ENCODE assay signal across 1 cellular context in the genomic region with DNA sequence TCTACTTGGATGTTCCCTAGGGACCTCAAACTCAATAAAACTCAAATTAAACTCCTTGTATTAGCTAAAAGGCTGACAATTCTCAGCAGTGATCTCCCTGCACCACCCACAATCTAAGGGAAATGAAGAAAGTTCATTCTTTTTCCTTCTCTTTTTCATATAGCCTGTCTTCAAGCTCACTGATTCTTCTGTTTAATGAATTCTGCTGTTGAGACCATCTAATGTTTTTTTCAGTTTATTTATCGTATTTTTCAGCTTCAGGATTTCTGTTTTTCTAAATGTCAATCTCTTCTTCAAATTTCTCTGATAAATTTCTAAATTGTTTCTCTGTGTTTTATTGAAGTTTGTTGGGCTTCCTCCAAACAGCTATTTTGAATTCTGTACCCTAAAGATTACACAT.
TF ChIP-seq lines count a peak whose summit lies in the region.

No MANE protein-coding gene starts in this region.

TF ChIP-seq in K562, 482 proteins besides CTCF, POLR2A, EP300 and RAD21 (continued from another document and continues in another):
- TF ChIP-seq NKRF (IDR thresholded peaks at IDR 0.05; ENCODE audit: borderline replicate concordance) = no peak
- TF ChIP-seq ZEB2 (IDR thresholded peaks at IDR 0.05) = peak; percentile 77; the same call in 1 of the 2 replicates
- TF ChIP-seq, protein P1, sequence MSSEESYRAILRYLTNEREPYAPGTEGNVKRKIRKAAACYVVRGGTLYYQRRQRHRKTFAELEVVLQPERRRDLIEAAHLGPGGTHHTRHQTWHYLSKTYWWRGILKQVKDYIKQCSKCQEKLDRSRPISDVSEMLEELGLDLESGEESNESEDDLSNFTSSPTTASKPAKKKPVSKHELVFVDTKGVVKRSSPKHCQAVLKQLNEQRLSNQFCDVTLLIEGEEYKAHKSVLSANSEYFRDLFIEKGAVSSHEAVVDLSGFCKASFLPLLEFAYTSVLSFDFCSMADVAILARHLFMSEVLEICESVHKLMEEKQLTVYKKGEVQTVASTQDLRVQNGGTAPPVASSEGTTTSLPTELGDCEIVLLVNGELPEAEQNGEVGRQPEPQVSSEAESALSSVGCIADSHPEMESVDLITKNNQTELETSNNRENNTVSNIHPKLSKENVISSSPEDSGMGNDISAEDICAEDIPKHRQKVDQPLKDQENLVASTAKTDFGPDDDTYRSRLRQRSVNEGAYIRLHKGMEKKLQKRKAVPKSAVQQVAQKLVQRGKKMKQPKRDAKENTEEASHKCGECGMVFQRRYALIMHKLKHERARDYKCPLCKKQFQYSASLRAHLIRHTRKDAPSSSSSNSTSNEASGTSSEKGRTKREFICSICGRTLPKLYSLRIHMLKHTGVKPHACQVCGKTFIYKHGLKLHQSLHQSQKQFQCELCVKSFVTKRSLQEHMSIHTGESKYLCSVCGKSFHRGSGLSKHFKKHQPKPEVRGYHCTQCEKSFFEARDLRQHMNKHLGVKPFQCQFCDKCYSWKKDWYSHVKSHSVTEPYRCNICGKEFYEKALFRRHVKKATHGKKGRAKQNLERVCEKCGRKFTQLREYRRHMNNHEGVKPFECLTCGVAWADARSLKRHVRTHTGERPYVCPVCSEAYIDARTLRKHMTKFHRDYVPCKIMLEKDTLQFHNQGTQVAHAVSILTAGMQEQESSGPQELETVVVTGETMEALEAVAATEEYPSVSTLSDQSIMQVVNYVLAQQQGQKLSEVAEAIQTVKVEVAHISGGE (CRISPR knock-in tag; IDR thresholded peaks at IDR 0.05) = no peak
- TF ChIP-seq BDP1 (IDR thresholded peaks at IDR 0.05; ENCODE audit: insufficient read depth, insufficient read length) = no peak
- TF ChIP-seq, protein P2, sequence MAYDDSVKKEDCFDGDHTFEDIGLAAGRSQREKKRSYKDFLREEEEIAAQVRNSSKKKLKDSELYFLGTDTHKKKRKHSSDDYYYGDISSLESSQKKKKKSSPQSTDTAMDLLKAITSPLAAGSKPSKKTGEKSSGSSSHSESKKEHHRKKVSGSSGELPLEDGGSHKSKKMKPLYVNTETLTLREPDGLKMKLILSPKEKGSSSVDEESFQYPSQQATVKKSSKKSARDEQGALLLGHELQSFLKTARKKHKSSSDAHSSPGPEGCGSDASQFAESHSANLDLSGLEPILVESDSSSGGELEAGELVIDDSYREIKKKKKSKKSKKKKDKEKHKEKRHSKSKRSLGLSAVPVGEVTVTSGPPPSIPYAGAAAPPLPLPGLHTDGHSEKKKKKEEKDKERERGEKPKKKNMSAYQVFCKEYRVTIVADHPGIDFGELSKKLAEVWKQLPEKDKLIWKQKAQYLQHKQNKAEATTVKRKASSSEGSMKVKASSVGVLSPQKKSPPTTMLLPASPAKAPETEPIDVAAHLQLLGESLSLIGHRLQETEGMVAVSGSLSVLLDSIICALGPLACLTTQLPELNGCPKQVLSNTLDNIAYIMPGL (CRISPR knock-in tag; IDR thresholded peaks at IDR 0.05) = no peak
- no peak for TF ChIP-seq POLR2AphosphoS2 (IDR thresholded peaks at IDR 0.05; ENCODE audit: low read length)
- no peak for TF ChIP-seq SNAPC5 (CRISPR knock-in tag; IDR thresholded peaks at IDR 0.05)
- TF ChIP-seq KDM5B (IDR thresholded peaks at IDR 0.05; ENCODE audit: insufficient replicate concordance, low read depth, low read length) = no peak
- TF ChIP-seq SRSF1 (IDR thresholded peaks at IDR 0.05; ENCODE audit: low read depth, low read length) = no peak
- TF ChIP-seq ILK (tag; IDR thresholded peaks at IDR 0.05; ENCODE audit: borderline replicate concordance, low read depth) = no peak
- TF ChIP-seq XRCC3 (IDR thresholded peaks at IDR 0.05) = no peak
- TF ChIP-seq TARDBP (IDR thresholded peaks at IDR 0.05) = no peak
- no peak for TF ChIP-seq XRCC4 (IDR thresholded peaks at IDR 0.05; ENCODE audit: extremely low read depth, insufficient read depth, insufficient read length)
- no peak for TF ChIP-seq RUNX1 (IDR thresholded peaks at IDR 0.05; ENCODE audit: low read depth)
- TF ChIP-seq SMARCA4 (IDR thresholded peaks at IDR 0.05) = no peak
- no peak for TF ChIP-seq HDAC6 (IDR thresholded peaks at IDR 0.05; ENCODE audit: low read depth, low read length)
- TF ChIP-seq SMARCC2 (IDR thresholded peaks at IDR 0.05; ENCODE audit: low read depth) = no peak
- TF ChIP-seq ARID1B (IDR thresholded peaks at IDR 0.05) = no peak
- TF ChIP-seq DMBX1 (CRISPR knock-in tag; IDR thresholded peaks at IDR 0.05; ENCODE audit: borderline replicate concordance) = no peak
- no peak for TF ChIP-seq CREB5 (CRISPR knock-in tag; IDR thresholded peaks at IDR 0.05)
- no peak for TF ChIP-seq CSDE1 (IDR thresholded peaks at IDR 0.05)
- TF ChIP-seq TCF3 (CRISPR knock-in tag; IDR thresholded peaks at IDR 0.05) = no peak
- no peak for TF ChIP-seq POLR2B (IDR thresholded peaks at IDR 0.05; ENCODE audit: low read depth, partially characterized antibody)
- TF ChIP-seq ATF7 (IDR thresholded peaks at IDR 0.05) = no peak
- peak; percentile 96 for TF ChIP-seq ZNF280A (IDR thresholded peaks at IDR 0.05; ENCODE audit: low read depth, partially characterized antibody)
- TF ChIP-seq SRSF9 (IDR thresholded peaks at IDR 0.05; ENCODE audit: borderline replicate concordance, low read depth, low read length) = no peak
- no peak for TF ChIP-seq FOXK2 (conservative IDR thresholded peaks at IDR 0.05 in 1 of 2, IDR thresholded peaks at IDR 0.05 in 1 of 2; ENCODE audit: low read depth in 2 of 2)
- TF ChIP-seq C11orf30 (IDR thresholded peaks at IDR 0.05; ENCODE audit: low read depth) = no peak
- TF ChIP-seq, protein P3, sequence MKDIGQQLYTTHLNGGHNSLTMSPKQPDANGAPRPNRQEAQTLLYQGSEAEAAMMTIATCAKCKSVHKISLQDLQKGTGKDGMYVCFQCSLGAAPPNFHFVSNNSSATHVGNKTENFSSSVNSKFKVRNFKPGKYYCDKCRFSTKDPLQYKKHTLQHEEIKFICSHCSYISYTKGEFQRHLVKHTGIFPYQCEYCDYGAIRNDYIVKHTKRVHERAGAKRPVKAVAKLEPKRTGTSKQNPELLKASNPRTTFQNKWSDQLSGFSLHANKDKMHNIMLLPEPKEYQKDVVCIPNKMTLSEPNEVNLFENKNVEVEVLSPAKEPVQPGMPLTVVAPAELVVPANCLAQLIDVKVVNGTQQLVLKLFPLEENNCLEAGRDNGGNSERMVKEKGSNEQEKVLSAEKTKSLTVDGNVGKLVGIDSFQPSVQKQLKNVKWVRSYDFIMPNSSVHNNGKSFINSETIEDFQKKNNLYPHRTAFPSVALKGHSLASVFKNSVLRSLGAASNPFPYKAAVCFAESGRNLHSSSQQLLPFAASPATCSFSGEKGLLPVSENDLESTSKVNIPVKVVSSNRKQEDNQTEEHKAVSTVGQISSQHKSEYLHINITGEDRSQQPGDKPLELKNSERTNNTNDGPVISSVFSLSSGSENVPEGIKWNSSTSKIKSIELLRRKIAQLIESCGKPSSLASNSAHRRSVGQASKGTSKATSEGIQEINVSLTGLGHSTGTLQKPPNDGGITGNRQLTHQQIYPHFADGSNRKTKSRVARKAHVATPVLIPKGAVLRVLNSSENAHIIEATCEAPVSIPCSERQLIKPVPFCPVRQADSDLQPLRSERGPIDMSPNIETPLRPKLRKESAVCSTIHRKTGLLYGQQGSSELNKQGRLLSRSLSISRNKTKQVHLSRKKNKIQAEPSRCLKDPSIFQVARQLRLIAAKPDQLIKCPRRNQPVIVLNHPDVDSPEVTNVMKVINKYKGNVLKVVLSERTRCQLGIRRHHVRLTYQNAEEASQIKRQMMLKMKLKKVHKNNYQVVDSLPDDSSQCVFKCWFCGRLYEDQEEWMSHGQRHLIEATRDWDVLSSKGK (CRISPR knock-in tag; IDR thresholded peaks at IDR 0.05) = no peak
- no peak for TF ChIP-seq NUFIP1 (IDR thresholded peaks at IDR 0.05; ENCODE audit: partially characterized antibody)
- no peak for TF ChIP-seq ZKSCAN3 (CRISPR knock-in tag; IDR thresholded peaks at IDR 0.05)
- no peak for TF ChIP-seq TFAM (CRISPR knock-in tag; conservative IDR thresholded peaks at IDR 0.05)
- peak; percentile 98 for TF ChIP-seq TRIM28 (IDR thresholded peaks at IDR 0.05)
- TF ChIP-seq USF2 (CRISPR knock-in tag; IDR thresholded peaks at IDR 0.05) = no peak
- TF ChIP-seq DACH1 (IDR thresholded peaks at IDR 0.05; ENCODE audit: partially characterized antibody) = no peak
- TF ChIP-seq PURB (CRISPR knock-in tag; IDR thresholded peaks at IDR 0.05; ENCODE audit: low read depth) = no peak
- no peak for TF ChIP-seq TEAD1 (CRISPR knock-in tag; IDR thresholded peaks at IDR 0.05)
- no peak for TF ChIP-seq ZFP30 (CRISPR knock-in tag; IDR thresholded peaks at IDR 0.05; ENCODE audit: borderline replicate concordance)
- no peak for TF ChIP-seq RBBP5 (IDR thresholded peaks at IDR 0.05; ENCODE audit: borderline replicate concordance, insufficient read depth, low read length, poor library complexity, severe bottlenecking)
- no peak for TF ChIP-seq IRF9 (tag; IDR thresholded peaks at IDR 0.05)
- TF ChIP-seq ZNF79 (CRISPR knock-in tag; IDR thresholded peaks at IDR 0.05; ENCODE audit: low read depth) = no peak
- TF ChIP-seq MYNN (IDR thresholded peaks at IDR 0.05) = no peak
- no peak for TF ChIP-seq MYNN (CRISPR knock-in tag; IDR thresholded peaks at IDR 0.05)
- no peak for TF ChIP-seq SAFB2 (IDR thresholded peaks at IDR 0.05; ENCODE audit: borderline replicate concordance, low read depth, low read length, severe bottlenecking)
- no peak for TF ChIP-seq ZNF584 (CRISPR knock-in tag; IDR thresholded peaks at IDR 0.05; ENCODE audit: low read depth)
- TF ChIP-seq CBX5 (IDR thresholded peaks at IDR 0.05; ENCODE audit: borderline replicate concordance, low read depth) = 0 out of 2 replicates have a peak, but pooled peaks have one; percentile 66
- no peak for TF ChIP-seq BCOR (IDR thresholded peaks at IDR 0.05)
- TF ChIP-seq ZNF707 (CRISPR knock-in tag; conservative IDR thresholded peaks at IDR 0.05) = no peak
- TF ChIP-seq JUN (IDR thresholded peaks at IDR 0.05; ENCODE audit: borderline replicate concordance, low read depth, low read length) = 0 out of 2 replicates have a peak, but pooled peaks have one; percentile 18
- no peak for TF ChIP-seq JUN (CRISPR knock-in tag; IDR thresholded peaks at IDR 0.05; ENCODE audit: borderline replicate concordance)
- TF ChIP-seq ZNF445 (CRISPR knock-in tag; IDR thresholded peaks at IDR 0.05; ENCODE audit: low read depth) = 0 out of 2 replicates have a peak, but pooled peaks have one; percentile 49
- no peak for TF ChIP-seq ZNF311 (CRISPR knock-in tag; IDR thresholded peaks at IDR 0.05)
